In genomic region chr13:97627566-97627965, GRCh38 we compare ENCODE assay signal across 11 cellular contexts.
A peak's percentile ranks its signal among the peaks of the same experiment; 100 is the strongest.
DNase-seq lines count a peak whose midpoint lies in the region; ATAC-seq and TF ChIP-seq lines count a peak whose summit lies in the region.
"Had no signal": no experiment of that assay in that cellular context is flagged by ENCODE, and none has a peak within 500 bp of the region (broad histone marks: within the 10 kb centered on the region; RNA-seq: fewer than 3 reads in every experiment).

No MANE protein-coding gene starts in this region.

- no peak overlapping the region for H4K91ac ChIP-seq in neuronal stem cell (ENCODE audit: low read depth, low read length, poor library complexity)

- intact Hi-C loops in left cardiac atrium (cut with DNase I) (no loop called here), thyroid gland (cut with DNase I) (no loop called here), stomach (cut with DNase I; ENCODE audit: low total_unique reads) (no loop called here)

- H2BK120ac ChIP-seq in neuronal stem cell (ENCODE audit: low read depth, low read length): no peak overlapping the region

- H3K9ac ChIP-seq in neuronal stem cell (ENCODE audit: low read depth, low read length, poor library complexity): no peak overlapping the region

- H3K27me3 ChIP-seq in thyroid gland (no peaks in the 10 kb centered on the region), stomach (no peaks in the 10 kb centered on the region), neuronal stem cell (ENCODE audit: control insufficient read depth in 3 of 3, insufficient read depth in 3 of 3, low read depth in 1 of 3, low read length in 3 of 3) (no peaks in the 10 kb centered on the region)
- H3K27me3 ChIP-seq: right lobe of liver, SJSA1 had no signal

- TF ChIP-seq CTCF in HFF-Myc (IDR thresholded peaks at IDR 0.05; ENCODE audit: low read depth, low read length, missing control alignments) (no peak), thyroid gland (IDR thresholded peaks at IDR 0.05) (no peak), stomach (IDR thresholded peaks at IDR 0.05) (no peak)

- no peak overlapping the region for H3K4ac ChIP-seq in neuronal stem cell (ENCODE audit: low read length)

- no peak overlapping the region for H2BK5ac ChIP-seq in neuronal stem cell (ENCODE audit: low read length)

- TF ChIP-seq POLR2A in thyroid gland (IDR thresholded peaks at IDR 0.05) (no peak), stomach (IDR thresholded peaks at IDR 0.05) (no peak)

- H3K36me3 ChIP-seq in thyroid gland (no peaks in the 10 kb centered on the region), stomach (no peaks in the 10 kb centered on the region), neuronal stem cell (replicated peaks in 1 of 2; ENCODE audit: control insufficient read depth in 2 of 2, insufficient read depth in 2 of 2, low read length in 2 of 2) (no peaks in the 10 kb centered on the region)
- H3K36me3 ChIP-seq: right lobe of liver, SJSA1 had no signal

- 30 to 38% methylated on average over 4 of the region's 4 CpGs for WGBS in thyroid gland, 2 donors
- WGBS in stomach, 5 donors: 9 to 30% (median 20%) methylated on average over 4 of the region's 4 CpGs
- no CpG with 5 or more reads among the region's 4 CpGs for WGBS in neuronal stem cell (ENCODE audit: extremely low coverage in 2 of 2, insufficient read length in 2 of 2, insufficient replicate concordance in 1 of 2), 2 donors

- no peak overlapping the region for H3K4me2 ChIP-seq in neuronal stem cell (ENCODE audit: insufficient read depth, low read length, poor library complexity, severe bottlenecking)

- no peak for TF ChIP-seq EP300 in stomach (IDR thresholded peaks at IDR 0.05)

- no peak overlapping the region for H2AK5ac ChIP-seq in neuronal stem cell (ENCODE audit: low read depth, low read length)

- no peak overlapping the region for H3K18ac ChIP-seq in neuronal stem cell (ENCODE audit: low read length)

- no peak overlapping the region for H3K27ac ChIP-seq in thyroid gland
- H3K27ac ChIP-seq in stomach: no peak overlapping the region
- no peak overlapping the region for H3K27ac ChIP-seq in neuronal stem cell (replicated peaks; ENCODE audit: low read length)
- H3K27ac ChIP-seq: right lobe of liver, SJSA1 had no signal

- H3K14ac ChIP-seq in neuronal stem cell (ENCODE audit: low read length): no peak overlapping the region

- H3K4me1 ChIP-seq in thyroid gland (peaks cover 0 to 4% of the 10 kb centered on the region in 2 donors), stomach (no peaks in the 10 kb centered on the region), neuronal stem cell (ENCODE audit: control insufficient read depth in 2 of 2, insufficient read depth in 1 of 2, low read depth in 1 of 2, low read length in 2 of 2) (peaks cover 0 to 5% of the 10 kb centered on the region in 2 donors)
- H3K4me1 ChIP-seq: right lobe of liver, SJSA1 had no signal

- no peaks in the 10 kb centered on the region for H3K79me1 ChIP-seq in neuronal stem cell (ENCODE audit: low read depth, low read length)

- H4K8ac ChIP-seq in neuronal stem cell (ENCODE audit: low read depth, low read length): no peak overlapping the region

- no peak overlapping the region for H2AFZ ChIP-seq in neuronal stem cell (ENCODE audit: low read length)

- H2BK12ac ChIP-seq in neuronal stem cell (ENCODE audit: low read length): no peak overlapping the region

- no peaks in the 10 kb centered on the region for H3K9me3 ChIP-seq in thyroid gland
- H3K9me3 ChIP-seq in stomach: peaks cover 0 to 18% (median 11%) of the 10 kb centered on the region in 4 donors
- peaks cover 0 to 5% of the 10 kb centered on the region in 2 donors for H3K9me3 ChIP-seq in neuronal stem cell (replicated peaks in 1 of 2; ENCODE audit: control insufficient read depth in 2 of 2, insufficient read depth in 1 of 2, low read depth in 1 of 2, low read length in 2 of 2)
- H3K9me3 ChIP-seq: right lobe of liver, SJSA1 had no signal

- no peak overlapping the region for H3K23ac ChIP-seq in neuronal stem cell (ENCODE audit: low read depth, low read length, poor library complexity)

- no peak overlapping the region for H2BK15ac ChIP-seq in neuronal stem cell (ENCODE audit: low read length)

- H3K4me3 ChIP-seq in HFF-Myc (replicated peaks; ENCODE audit: low read depth, low read length): no peak overlapping the region
- H3K4me3 ChIP-seq in thyroid gland (replicated peaks in 1 of 3): no peak overlapping the region
- no peak overlapping the region for H3K4me3 ChIP-seq in stomach
- H3K4me3 ChIP-seq in neuronal stem cell (ENCODE audit: low read length in 2 of 2): no peak overlapping the region
- H3K4me3 ChIP-seq: right lobe of liver, SJSA1 had no signal

- DNase-seq in HFF-Myc (ENCODE audit: extremely low read depth, low read depth) (peak; percentile 52), SK-N-DZ (ENCODE audit: low spot score) (peak; percentile 81), left cardiac atrium (peak; percentile 62), thyroid gland (peak; percentile 49 to 76), NCI-H1930 (lab: John Stamatoyannopoulos, UW) (no peak), stomach (no peak), neuronal stem cell (ENCODE audit: low spot score) (no peak), T-helper 1 cell (no peak)
- DNase-seq: cerebellar nuclear complex, right lobe of liver had no signal

- ATAC-seq in left cardiac atrium: peak; percentile 94 to 97

Comparison
In these comparisons a context has a peak if more than half of its experiments do, and no peak if none do; other contexts are left out.
1. DNase-seq: peak in HFF-Myc (single experiment), SK-N-DZ (single experiment), left cardiac atrium (single experiment) and thyroid gland (2 of 2); none in NCI-H1930 (0 of 2), stomach (single experiment), neuronal stem cell (single experiment) and T-helper 1 cell (0 of 5).